1 cellular context compared by ENCODE assay signal in genomic region chr12:21413369-21414277, GRCh38.
A peak's percentile ranks its signal among the peaks of the same experiment; 100 is the strongest.
TF ChIP-seq lines count a peak whose summit lies in the region.

No MANE protein-coding gene starts in this region.

TF ChIP-seq in K562, 482 proteins besides CTCF, POLR2A, EP300 and RAD21 (continued from another document):
- no peak for TF ChIP-seq PBX2 (CRISPR knock-in tag; IDR thresholded peaks at IDR 0.05; ENCODE audit: low read depth)
- peak; percentile 50 for TF ChIP-seq PBX2 (tag; conservative IDR thresholded peaks at IDR 0.05; ENCODE audit: low read depth)
- TF ChIP-seq ETV1 (tag; conservative IDR thresholded peaks at IDR 0.05; ENCODE audit: low read depth): no peak
- no peak for TF ChIP-seq TAF15 (IDR thresholded peaks at IDR 0.05; ENCODE audit: low read depth, low read length)
- TF ChIP-seq, protein P1, sequence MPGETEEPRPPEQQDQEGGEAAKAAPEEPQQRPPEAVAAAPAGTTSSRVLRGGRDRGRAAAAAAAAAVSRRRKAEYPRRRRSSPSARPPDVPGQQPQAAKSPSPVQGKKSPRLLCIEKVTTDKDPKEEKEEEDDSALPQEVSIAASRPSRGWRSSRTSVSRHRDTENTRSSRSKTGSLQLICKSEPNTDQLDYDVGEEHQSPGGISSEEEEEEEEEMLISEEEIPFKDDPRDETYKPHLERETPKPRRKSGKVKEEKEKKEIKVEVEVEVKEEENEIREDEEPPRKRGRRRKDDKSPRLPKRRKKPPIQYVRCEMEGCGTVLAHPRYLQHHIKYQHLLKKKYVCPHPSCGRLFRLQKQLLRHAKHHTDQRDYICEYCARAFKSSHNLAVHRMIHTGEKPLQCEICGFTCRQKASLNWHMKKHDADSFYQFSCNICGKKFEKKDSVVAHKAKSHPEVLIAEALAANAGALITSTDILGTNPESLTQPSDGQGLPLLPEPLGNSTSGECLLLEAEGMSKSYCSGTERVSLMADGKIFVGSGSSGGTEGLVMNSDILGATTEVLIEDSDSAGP (CRISPR knock-in tag; IDR thresholded peaks at IDR 0.05): no peak
- peak; percentile 77 for TF ChIP-seq TCF3 (CRISPR knock-in tag; IDR thresholded peaks at IDR 0.05)
- peak; percentile 54; the same call in 1 of the 2 replicates for TF ChIP-seq MAFG (tag; conservative IDR thresholded peaks at IDR 0.05)
- TF ChIP-seq JUN (IDR thresholded peaks at IDR 0.05; ENCODE audit: borderline replicate concordance, low read depth, low read length): peak; percentile 47; the same call in 1 of the 2 replicates
- TF ChIP-seq JUN (CRISPR knock-in tag; IDR thresholded peaks at IDR 0.05; ENCODE audit: borderline replicate concordance): no peak
- no peak for TF ChIP-seq RBM34 (IDR thresholded peaks at IDR 0.05; ENCODE audit: borderline replicate concordance, insufficient read depth, low read length)
- TF ChIP-seq ETS2 (tag; IDR thresholded peaks at IDR 0.05; ENCODE audit: borderline replicate concordance, poor library complexity, severe bottlenecking): no peak
- peak; percentile 82 for TF ChIP-seq TAL1 (IDR thresholded peaks at IDR 0.05)
- TF ChIP-seq RUNX1 (IDR thresholded peaks at IDR 0.05; ENCODE audit: low read depth): no peak
- TF ChIP-seq DPF2 (IDR thresholded peaks at IDR 0.05): peak; percentile 86
- TF ChIP-seq SMARCA4 (IDR thresholded peaks at IDR 0.05): peak; percentile 80
- TF ChIP-seq CBX5 (IDR thresholded peaks at IDR 0.05; ENCODE audit: borderline replicate concordance, low read depth): no peak
- no peak for TF ChIP-seq FOXO4 (CRISPR knock-in tag; IDR thresholded peaks at IDR 0.05)
TF ChIP-seq in K562: peak in this region for 47.
